In the genomic region with DNA sequence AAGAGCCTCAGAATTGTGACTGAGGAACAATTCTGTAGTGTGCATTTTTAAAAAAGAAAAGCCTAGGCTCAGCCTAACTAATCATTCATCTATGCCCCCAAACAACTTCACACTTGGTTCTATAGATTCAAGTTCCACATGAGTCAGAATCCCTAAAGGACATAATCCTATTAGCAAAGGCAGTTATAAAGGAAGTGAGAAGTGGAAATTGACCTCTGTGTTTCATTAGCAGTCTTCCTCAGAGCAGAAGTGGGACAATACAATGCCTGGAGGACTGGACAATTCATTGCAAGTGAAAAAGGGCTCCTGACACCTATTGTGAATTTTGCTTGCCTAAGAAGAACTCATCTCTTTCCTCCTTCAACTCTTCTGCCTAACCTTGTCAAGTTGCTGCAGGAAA, we compare ENCODE assay signal across 14 cellular contexts.
DNase-seq lines count a peak whose midpoint lies in the region; ATAC-seq, FAIRE-seq and TF ChIP-seq lines count a peak whose summit lies in the region.
"Had no signal": no experiment of that assay in that cellular context is flagged by ENCODE, and none has a peak within 500 bp of the region (broad histone marks: within the 10 kb centered on the region; RNA-seq: fewer than 3 reads in every experiment).

No MANE protein-coding gene starts in this region.

- peak overlapping the region; percentile 98 for H3K27ac Mint-ChIP-seq in activated naive CD4-positive, alpha-beta T cell treated with anti-CD3 and anti-CD28 coated beads, Interleukin-2, amount 50 U/mL, for 24 hours
- H3K27ac Mint-ChIP-seq in chondrocyte (ENCODE audit: unreplicated experiment): no peak overlapping the region
- H3K27ac Mint-ChIP-seq: endodermal cell had no signal

- peak; percentile 42 for ATAC-seq in left lung
- no peak for ATAC-seq in HepG2
- no peak for ATAC-seq in activated CD4-positive, CD25-positive, alpha-beta regulatory T cell treated with anti-CD3 and anti-CD28 coated beads, Interleukin-2, amount 50 U/mL, for 24 hours

- H3K27me3 ChIP-seq in left lung (no peaks in the 10 kb centered on the region), HepG2 (ENCODE audit: control insufficient read depth in 1 of 2, insufficient read depth in 2 of 2, low read length in 2 of 2) (no peaks in the 10 kb centered on the region)
- H3K27me3 ChIP-seq: cardiac muscle cell, SJSA1 had no signal

- H2AFZ ChIP-seq in OCI-LY7 (ENCODE audit: low read length) (peak overlapping the region; percentile 55; the same call in 1 of the 2 replicates), HepG2 (ENCODE audit: low read length) (no peak overlapping the region)
- H2AFZ ChIP-seq: parathyroid adenoma had no signal

- in situ Hi-C loops in HepG2 (cut with HindIII; ENCODE audit: extremely low pct_ligation_motif_present, low pct_unique_long_range_greater_than_20kb): no loop called here

- H3K27ac ChIP-seq in OCI-LY7 (ENCODE audit: low read depth, low read length, poor library complexity, severe bottlenecking): no peak overlapping the region
- H3K27ac ChIP-seq in left lung: peak overlapping the region in 1 of 2 donors; percentile 84
- H3K27ac ChIP-seq in HepG2 (ENCODE audit: extremely low read length, insufficient read depth, low read length): no peak overlapping the region
- H3K27ac ChIP-seq: cardiac muscle cell, parathyroid adenoma, SJSA1 had no signal

- H3K36me3 ChIP-seq in OCI-LY7 (ENCODE audit: insufficient read depth, low read length): no peaks in the 10 kb centered on the region
- no peaks in the 10 kb centered on the region for H3K36me3 ChIP-seq in left lung
- no peaks in the 10 kb centered on the region for H3K36me3 ChIP-seq in HepG2 (replicated peaks in 1 of 2; ENCODE audit: control insufficient read depth in 1 of 2, insufficient read depth in 2 of 2, low read length in 2 of 2)
- H3K36me3 ChIP-seq: cardiac muscle cell, SJSA1 had no signal

- peaks cover 6% of the 10 kb centered on the region for H3K36me3 Mint-ChIP-seq in activated naive CD4-positive, alpha-beta T cell treated with anti-CD3 and anti-CD28 coated beads, Interleukin-2, amount 50 U/mL, for 24 hours
- H3K36me3 Mint-ChIP-seq in chondrocyte (ENCODE audit: low read depth): no peaks in the 10 kb centered on the region

- H3K27me3 Mint-ChIP-seq in activated naive CD4-positive, alpha-beta T cell treated with anti-CD3 and anti-CD28 coated beads, Interleukin-2, amount 50 U/mL, for 24 hours: no peaks in the 10 kb centered on the region
- H3K27me3 Mint-ChIP-seq in chondrocyte (ENCODE audit: low read depth): no peaks in the 10 kb centered on the region

- no peak overlapping the region for H3K9ac ChIP-seq in HepG2 (ENCODE audit: insufficient read depth, low read depth, low read length)
- H3K9ac ChIP-seq: parathyroid adenoma had no signal

- H3K4me1 ChIP-seq in OCI-LY7 (ENCODE audit: insufficient read depth, low read length, poor library complexity, severe bottlenecking) (peaks cover 18% of the 10 kb centered on the region), left lung (peaks cover 0 to 6% of the 10 kb centered on the region in 2 donors), HepG2 (ENCODE audit: insufficient read depth, low read length) (peaks cover 11% of the 10 kb centered on the region)
- H3K4me1 ChIP-seq: parathyroid adenoma had no signal

- no peak for FAIRE-seq in HepG2 (lab: Jason Lieb, UNC)

- no TSS peak for BruUV-seq in OCI-LY7 (replicated peaks; lab: Mats Ljungman, UMichigan)
- BruUV-seq in HepG2 (replicated peaks; lab: Mats Ljungman, UMichigan): no TSS peak

- H3K79me2 ChIP-seq in OCI-LY7 (ENCODE audit: insufficient read depth, low read depth, low read length): no peaks in the 10 kb centered on the region
- no peaks in the 10 kb centered on the region for H3K79me2 ChIP-seq in HepG2 (ENCODE audit: insufficient read depth, low read length)
- H3K79me2 ChIP-seq: parathyroid adenoma had no signal

- H3K9me3 Mint-ChIP-seq in activated naive CD4-positive, alpha-beta T cell treated with anti-CD3 and anti-CD28 coated beads, Interleukin-2, amount 50 U/mL, for 24 hours: peaks cover 11% of the 10 kb centered on the region
- H3K9me3 Mint-ChIP-seq in chondrocyte (ENCODE audit: low read depth): no peaks in the 10 kb centered on the region
- H3K9me3 Mint-ChIP-seq: endodermal cell had no signal

- H3K4me1 Mint-ChIP-seq in activated naive CD4-positive, alpha-beta T cell treated with anti-CD3 and anti-CD28 coated beads, Interleukin-2, amount 50 U/mL, for 24 hours: peaks cover 92% of the 10 kb centered on the region
- peaks cover 66% of the 10 kb centered on the region for H3K4me1 Mint-ChIP-seq in chondrocyte (ENCODE audit: low read depth)

- TF ChIP-seq POLR2A in HepG2 (IDR thresholded peaks at IDR 0.05; ENCODE audit: insufficient read depth in 1 of 2, low read depth in 2 of 2, low read length in 2 of 2): no peak

- intact Hi-C loops in OCI-LY7 (cut with micrococcal nuclease; ENCODE audit: unreplicated experiment): no loop called here
- intact Hi-C loops in left lung (cut with DNase I): no loop called here
- intact Hi-C loops in HepG2 (cut with micrococcal nuclease; ENCODE audit: unreplicated experiment): no loop called here

- TF ChIP-seq CTCF in OCI-LY7 (conservative IDR thresholded peaks at IDR 0.05; ENCODE audit: low read length) (no peak), left lung (IDR thresholded peaks at IDR 0.05) (no peak), chondrocyte (IDR thresholded peaks at IDR 0.05) (no peak), HepG2 (CRISPR knock-in tag; IDR thresholded peaks at IDR 0.05) (no peak)

- H3K4me2 ChIP-seq in OCI-LY7 (ENCODE audit: low read length) (no peak overlapping the region), HepG2 (ENCODE audit: low read depth, low read length) (no peak overlapping the region)

- POLR2A ChIA-PET in OCI-LY7 (lab: Charles Lee): interaction anchor here (0.6 to 4.1 kb wide), 3 partner anchors 16 to 320 kb away, joined by 3 to 30 read pairs (median 15); no protein-coding TSS in a partner anchor
- POLR2A ChIA-PET in HepG2 (lab: Yijun Ruan, JAX): no interaction called here

- H3K4me3 Mint-ChIP-seq in activated naive CD4-positive, alpha-beta T cell treated with anti-CD3 and anti-CD28 coated beads, Interleukin-2, amount 50 U/mL, for 24 hours: no peak overlapping the region
- H3K4me3 Mint-ChIP-seq in chondrocyte (ENCODE audit: unreplicated experiment): no peak overlapping the region
- H3K4me3 Mint-ChIP-seq: endodermal cell had no signal

- H3K4me3 ChIP-seq in OCI-LY7 (ENCODE audit: low read depth, low read length, poor library complexity, severe bottlenecking) (no peak overlapping the region), left lung (no peak overlapping the region), HepG2 (replicated peaks in 1 of 3; ENCODE audit: insufficient read depth in 1 of 3, low read depth in 2 of 3, low read length in 3 of 3) (no peak overlapping the region)
- H3K4me3 ChIP-seq: cardiac muscle cell, SJSA1 had no signal

- DNase-seq in activated naive CD4-positive, alpha-beta T cell treated with Interleukin-2 at 50 U/mL for 16 hours: no peak
- DNase-seq in OCI-LY7 (ENCODE audit: low spot score): no peak
- DNase-seq in left lung: no peak
- DNase-seq in chondrocyte (ENCODE audit: low spot score): no peak
- DNase-seq in HepG2 (ENCODE audit: low spot score): no peak
- no peak for DNase-seq in activated T-cell treated with anti-CD3 and anti-CD28 coated beads, Interleukin-2, amount 50 U/mL, for 1 hour
- DNase-seq: endodermal cell, hippocampal formation, NCI-H1417 had no signal

- CTCF ChIA-PET in OCI-LY7 (lab: Charles Lee; ENCODE audit: unreplicated experiment) (no interaction called here), HepG2 (lab: Yijun Ruan, JAX; ENCODE audit: low intra/inter-chr PET ratio, low total read pairs) (no interaction called here)

- no peak for TF ChIP-seq RAD21 in HepG2 (CRISPR knock-in tag; IDR thresholded peaks at IDR 0.05)

- TF ChIP-seq EP300 in HepG2 (IDR thresholded peaks at IDR 0.05; ENCODE audit: low read depth in 2 of 2, low read length in 2 of 2): no peak
- no peak for TF ChIP-seq EP300 in HepG2 (CRISPR knock-in tag; IDR thresholded peaks at IDR 0.05; ENCODE audit: borderline replicate concordance)

- H3K9me3 ChIP-seq in OCI-LY7 (ENCODE audit: low read length): no peaks in the 10 kb centered on the region
- no peaks in the 10 kb centered on the region for H3K9me3 ChIP-seq in left lung
- H3K9me3 ChIP-seq in HepG2 (ENCODE audit: low read length): no peaks in the 10 kb centered on the region
- H3K9me3 ChIP-seq: SJSA1 had no signal

- H4K20me1 ChIP-seq in OCI-LY7 (ENCODE audit: insufficient read depth, low read length) (no peaks in the 10 kb centered on the region), HepG2 (ENCODE audit: insufficient read depth, low read length) (no peaks in the 10 kb centered on the region)

- no peaks in the 10 kb centered on the region for H3K9me2 ChIP-seq in OCI-LY7 (ENCODE audit: insufficient read depth, low read length)

TF ChIP-seq in HepG2, 621 proteins besides CTCF, POLR2A, EP300 and RAD21 (continues in another document):
- TF ChIP-seq, protein P1, sequence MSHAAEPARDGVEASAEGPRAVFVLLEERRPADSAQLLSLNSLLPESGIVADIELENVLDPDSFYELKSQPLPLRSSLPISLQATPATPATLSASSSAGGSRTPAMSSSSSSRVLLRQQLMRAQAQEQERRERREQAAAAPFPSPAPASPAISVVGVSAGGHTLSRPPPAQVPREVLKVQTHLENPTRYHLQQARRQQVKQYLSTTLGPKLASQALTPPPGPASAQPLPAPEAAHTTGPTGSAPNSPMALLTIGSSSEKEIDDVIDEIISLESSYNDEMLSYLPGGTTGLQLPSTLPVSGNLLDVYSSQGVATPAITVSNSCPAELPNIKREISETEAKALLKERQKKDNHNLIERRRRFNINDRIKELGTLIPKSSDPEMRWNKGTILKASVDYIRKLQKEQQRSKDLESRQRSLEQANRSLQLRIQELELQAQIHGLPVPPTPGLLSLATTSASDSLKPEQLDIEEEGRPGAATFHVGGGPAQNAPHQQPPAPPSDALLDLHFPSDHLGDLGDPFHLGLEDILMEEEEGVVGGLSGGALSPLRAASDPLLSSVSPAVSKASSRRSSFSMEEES (CRISPR knock-in tag; IDR thresholded peaks at IDR 0.05): no peak
- TF ChIP-seq, protein P2, sequence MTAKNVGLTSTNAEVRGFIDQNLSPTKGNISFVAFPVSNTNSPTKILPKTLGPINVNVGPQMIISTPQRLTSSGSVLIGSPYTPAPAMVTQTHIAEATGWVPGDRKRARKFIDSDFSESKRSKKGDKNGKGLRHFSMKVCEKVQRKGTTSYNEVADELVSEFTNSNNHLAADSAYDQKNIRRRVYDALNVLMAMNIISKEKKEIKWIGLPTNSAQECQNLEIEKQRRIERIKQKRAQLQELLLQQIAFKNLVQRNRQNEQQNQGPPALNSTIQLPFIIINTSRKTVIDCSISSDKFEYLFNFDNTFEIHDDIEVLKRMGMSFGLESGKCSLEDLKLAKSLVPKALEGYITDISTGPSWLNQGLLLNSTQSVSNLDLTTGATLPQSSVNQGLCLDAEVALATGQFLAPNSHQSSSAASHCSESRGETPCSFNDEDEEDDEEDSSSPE (CRISPR knock-in tag; IDR thresholded peaks at IDR 0.05): no peak
- TF ChIP-seq ZNF549 (CRISPR knock-in tag; IDR thresholded peaks at IDR 0.05) (no peak), HNF4G (IDR thresholded peaks at IDR 0.05; ENCODE audit: borderline replicate concordance, low read depth, low read length) (no peak), HNF4G (CRISPR knock-in tag; IDR thresholded peaks at IDR 0.05; ENCODE audit: borderline replicate concordance, low read depth) (no peak), PITX1 (CRISPR knock-in tag; IDR thresholded peaks at IDR 0.05) (no peak), CENPX (CRISPR knock-in tag; IDR thresholded peaks at IDR 0.05) (no peak)
